23 cellular contexts compared by ENCODE assay signal in genomic region chr6:144547409-144547808, GRCh38.
DNase-seq lines count a peak whose midpoint lies in the region; ATAC-seq and TF ChIP-seq lines count a peak whose summit lies in the region.
"Had no signal": no experiment of that assay in that cellular context is flagged by ENCODE, and none has a peak within 500 bp of the region (broad histone marks: within the 10 kb centered on the region; RNA-seq: fewer than 3 reads in every experiment).

No MANE protein-coding gene starts in this region.

- H3K4me3 ChIP-seq in MG63 (no peak overlapping the region), foreskin fibroblast (ENCODE audit: low read depth in 1 of 2, low read length in 2 of 2) (no peak overlapping the region)
- H3K4me3 ChIP-seq: BLaER1, SJSA1 had no signal

- H3K36me3 Mint-ChIP-seq in activated CD4-positive, alpha-beta T cell treated with anti-CD3 and anti-CD28 coated beads, Interleukin-2, amount 10 ng/mL, durations not matched to agents 24 days and 14 days (ENCODE audit: low read depth) = peaks cover 68% of the 10 kb centered on the region

- H3K27me3 Mint-ChIP-seq in activated CD4-positive, alpha-beta T cell treated with anti-CD3 and anti-CD28 coated beads, Interleukin-2, amount 10 ng/mL, durations not matched to agents 24 days and 14 days = no peaks in the 10 kb centered on the region
- H3K27me3 Mint-ChIP-seq: CD4-positive, CD25-positive, alpha-beta regulatory T cell; IgD-negative memory B cell had no signal

- H3K36me3 ChIP-seq in MG63 = peaks cover 4% of the 10 kb centered on the region

- H3K9me3 Mint-ChIP-seq in activated CD4-positive, alpha-beta T cell treated with anti-CD3 and anti-CD28 coated beads, Interleukin-2, amount 10 ng/mL, durations not matched to agents 24 days and 14 days = no peaks in the 10 kb centered on the region
- H3K9me3 Mint-ChIP-seq: IgD-negative memory B cell had no signal

- no peak overlapping the region for H3K4me3 Mint-ChIP-seq in activated CD4-positive, alpha-beta T cell treated with anti-CD3 and anti-CD28 coated beads, Interleukin-2, amount 10 ng/mL, durations not matched to agents 24 days and 14 days
- H3K4me3 Mint-ChIP-seq: CD4-positive, CD25-positive, alpha-beta regulatory T cell; IgD-negative memory B cell had no signal

- intact Hi-C loops in activated CD4-positive, alpha-beta T cell treated with anti-CD3 and anti-CD28 coated beads, Interleukin-2, amount 10 ng/mL, durations not matched to agents 24 days and 14 days (cut with micrococcal nuclease) = no loop called here

- no peak for ATAC-seq in omental fat pad (ENCODE audit: low FRiP score)
- ATAC-seq in GM21447 (IDR thresholded peaks at IDR 0.05; ENCODE audit: unreplicated experiment) = no peak
- ATAC-seq in HG03196 (IDR thresholded peaks at IDR 0.05; ENCODE audit: unreplicated experiment) = no peak
- ATAC-seq: HCT116 had no signal

- H3K4me1 Mint-ChIP-seq in activated CD4-positive, alpha-beta T cell treated with anti-CD3 and anti-CD28 coated beads, Interleukin-2, amount 10 ng/mL, durations not matched to agents 24 days and 14 days = peaks cover 7% of the 10 kb centered on the region

- peak; percentile 4 for DNase-seq in activated CD4-positive, alpha-beta T cell treated with anti-CD3 and anti-CD28 coated beads, Interleukin-2, amount 10 ng/mL, durations not matched to agents 24 days and 14 days
- DNase-seq in activated CD4-positive, alpha-beta T cell treated with anti-CD3 and anti-CD28 coated beads, Interleukin-2, amount 50 U/mL, for 1 hour = no peak
- DNase-seq in MG63 (peak; percentile 1), foreskin fibroblast (peak; percentile 41 to 63), omental fat pad (ENCODE audit: low spot score) (no peak)
- DNase-seq: CD4-positive, CD25-positive, alpha-beta regulatory T cell; DMS53; GDM1; MV-4-11; NCI-H1105; NCI-H1436 treated with DMSO at 0.1 percent for 48 hours; NCI-H2029; NCI-H446; NCI-H524 treated with DMSO at 0.1 percent for 48 hours; NCI-H82; Right ventricle myocardium superior; RPMI8226 had no signal

- no peaks in the 10 kb centered on the region for H3K9me3 ChIP-seq in MG63
- H3K9me3 ChIP-seq: BLaER1, SJSA1 had no signal

- H3K27ac Mint-ChIP-seq in activated CD4-positive, alpha-beta T cell treated with anti-CD3 and anti-CD28 coated beads, Interleukin-2, amount 10 ng/mL, durations not matched to agents 24 days and 14 days = no peak overlapping the region
- H3K27ac Mint-ChIP-seq: CD4-positive, CD25-positive, alpha-beta regulatory T cell; IgD-negative memory B cell had no signal

- no peaks in the 10 kb centered on the region for H3K27me3 ChIP-seq in MG63
- H3K27me3 ChIP-seq: BLaER1, SJSA1 had no signal

- no peak for TF ChIP-seq CTCF in foreskin fibroblast (IDR thresholded peaks at IDR 0.05; ENCODE audit: low read depth, low read length)
- TF ChIP-seq CTCF in omental fat pad (IDR thresholded peaks at IDR 0.05) = no peak

Comparison
In these comparisons a context has a peak if more than half of its experiments do, and no peak if none do; other contexts are left out.
1. DNase-seq: peak in activated CD4-positive, alpha-beta T cell treated with anti-CD3 and anti-CD28 coated beads, Interleukin-2, amount 10 ng/mL, durations not matched to agents 24 days and 14 days (single experiment), MG63 (single experiment) and foreskin fibroblast (2 of 2); none in activated CD4-positive, alpha-beta T cell treated with anti-CD3 and anti-CD28 coated beads, Interleukin-2, amount 50 U/mL, for 1 hour (single experiment) and omental fat pad (single experiment).